10 cellular contexts compared by ENCODE assay signal in genomic region chr10:80855348-80855971, GRCh38.
DNase-seq lines count a peak whose midpoint lies in the region; ATAC-seq lines count a peak whose summit lies in the region.
"Had no signal": no experiment of that assay in that cellular context is flagged by ENCODE, and none has a peak within 500 bp of the region (broad histone marks: within the 10 kb centered on the region; RNA-seq: fewer than 3 reads in every experiment).

No MANE protein-coding gene starts in this region.

- no peak overlapping the region for H3K4me3 Mint-ChIP-seq in T-helper 2 cell treated with Interferon-gamma antibody and Interleukin-4, amounts not matched to agents 5 μg/mL and 100 μg/mL, for 36 hours
- H3K4me3 Mint-ChIP-seq: activated B cell treated with CpG ODN at 0.5 μM for 24 hours had no signal

- H3K9me3 Mint-ChIP-seq in T-helper 2 cell treated with Interferon-gamma antibody and Interleukin-4, amounts not matched to agents 5 μg/mL and 100 μg/mL, for 36 hours = no peaks in the 10 kb centered on the region
- H3K9me3 Mint-ChIP-seq: activated B cell treated with CpG ODN at 0.5 μM for 24 hours had no signal

- ATAC-seq in GM21423 (IDR thresholded peaks at IDR 0.05; ENCODE audit: unreplicated experiment) (peak; percentile 58), HG03521 (IDR thresholded peaks at IDR 0.05; ENCODE audit: unreplicated experiment) (no peak)

- H3K4me1 Mint-ChIP-seq in T-helper 2 cell treated with Interferon-gamma antibody and Interleukin-4, amounts not matched to agents 5 μg/mL and 100 μg/mL, for 36 hours (ENCODE audit: low read depth) = no peaks in the 10 kb centered on the region
- H3K4me1 Mint-ChIP-seq: activated B cell treated with CpG ODN at 0.5 μM for 24 hours had no signal

- H3K27ac Mint-ChIP-seq in T-helper 2 cell treated with Interferon-gamma antibody and Interleukin-4, amounts not matched to agents 5 μg/mL and 100 μg/mL, for 36 hours = no peak overlapping the region
- H3K27ac Mint-ChIP-seq: activated B cell treated with CpG ODN at 0.5 μM for 24 hours had no signal

- no peaks in the 10 kb centered on the region for H3K36me3 Mint-ChIP-seq in T-helper 2 cell treated with Interferon-gamma antibody and Interleukin-4, amounts not matched to agents 5 μg/mL and 100 μg/mL, for 36 hours (ENCODE audit: low read depth)

- no peaks in the 10 kb centered on the region for H3K27me3 Mint-ChIP-seq in T-helper 2 cell treated with Interferon-gamma antibody and Interleukin-4, amounts not matched to agents 5 μg/mL and 100 μg/mL, for 36 hours (ENCODE audit: low read depth)
- H3K27me3 Mint-ChIP-seq: activated B cell treated with CpG ODN at 0.5 μM for 24 hours had no signal

- DNase-seq in DMS53 (lab: John Stamatoyannopoulos, UW) (peak; percentile 42), NCI-H2171 (lab: John Stamatoyannopoulos, UW) (peak; percentile 35), iPS-NIHi7 (ENCODE audit: extremely low spot score) (peak; percentile 81), NCI-H2196 (lab: John Stamatoyannopoulos, UW; ENCODE audit: unreplicated experiment) (no peak), hippocampal formation (lab: John Stamatoyannopoulos, UW) (no peak)
- no peak for DNase-seq in T-helper 2 cell treated with Interferon-gamma antibody and Interleukin-4, amounts not matched to agents 5 μg/mL and 100 μg/mL, for 36 hours (ENCODE audit: low spot score)
- DNase-seq: activated B cell treated with CpG ODN at 0.5 μM for 24 hours; stimulated activated CD4-positive, alpha-beta T cell treated with anti-CD3 and anti-CD28 coated beads, Interleukin-12 subunit alpha, Interleukin-12 subunit beta, amount 100 ng/mL, for 4 hours had no signal

Comparison
In these comparisons a context has a peak if more than half of its experiments do, and no peak if none do; other contexts are left out.
1. DNase-seq: peak in DMS53 (single experiment), NCI-H2171 (single experiment) and iPS-NIHi7 (single experiment); none in NCI-H2196 (single experiment), hippocampal formation (0 of 2) and T-helper 2 cell treated with Interferon-gamma antibody and Interleukin-4, amounts not matched to agents 5 μg/mL and 100 μg/mL, for 36 hours (single experiment).